ENCODE assay signal across 9 cellular contexts in genomic region chrX:65644621-65645287, GRCh38. TPM values are rescaled to one million over a fixed set of nuclear protein-coding genes. Genes with fewer than 3 reads are reported as not detected.
A peak's percentile ranks its signal among the peaks of the same experiment; 100 is the strongest.
DNase-seq lines count a peak whose midpoint lies in the region; ATAC-seq and TF ChIP-seq lines count a peak whose summit lies in the region.
"Had no signal": no experiment of that assay in that cellular context is flagged by ENCODE, and none has a peak within 500 bp of the region (broad histone marks: within the 10 kb centered on the region; RNA-seq: fewer than 3 reads in every experiment).

No MANE protein-coding gene starts in this region.

- TF ChIP-seq CTCF in CD14-positive monocyte (IDR thresholded peaks at IDR 0.05), result no peak

- H3K4me3 Mint-ChIP-seq in CD14-positive monocyte, result no peak overlapping the region

- no peak overlapping the region for H3K9ac ChIP-seq in Karpas-422 (ENCODE audit: low read length)

- H3K4me1 ChIP-seq in Karpas-422 (ENCODE audit: low read length), result no peaks in the 10 kb centered on the region

- H2AFZ ChIP-seq in Karpas-422 (ENCODE audit: low read length), result no peak overlapping the region

- no peaks in the 10 kb centered on the region for H3K27me3 ChIP-seq in Karpas-422 (ENCODE audit: low read length)

- H3K4me1 Mint-ChIP-seq in CD14-positive monocyte, result peaks cover 25% of the 10 kb centered on the region

- H3K36me3 Mint-ChIP-seq in CD14-positive monocyte, result no peaks in the 10 kb centered on the region
- H3K36me3 Mint-ChIP-seq: activated naive CD4-positive, alpha-beta T cell treated with anti-CD3 and anti-CD28 coated beads, Interleukin-2, amount 50 U/mL, for 72 hours had no signal

- peaks cover 0 to 2% (median 0%) of the 10 kb centered on the region in 7 donors for H3K9me3 Mint-ChIP-seq in CD14-positive monocyte
- H3K9me3 Mint-ChIP-seq: activated naive CD4-positive, alpha-beta T cell treated with anti-CD3 and anti-CD28 coated beads, Interleukin-2, amount 50 U/mL, for 72 hours had no signal

- no peaks in the 10 kb centered on the region for H3K79me2 ChIP-seq in Karpas-422 (ENCODE audit: low read length)

- peaks cover 0 to 41% (median 2%) of the 10 kb centered on the region in 3 donors for H3K27me3 Mint-ChIP-seq in CD14-positive monocyte (ENCODE audit: low read depth in 3 of 3)

- no peak overlapping the region for H3K4me2 ChIP-seq in Karpas-422 (ENCODE audit: low read depth, low read length, poor library complexity, severe bottlenecking)

- H3K9me3 ChIP-seq in Karpas-422 (ENCODE audit: low read length), result no peaks in the 10 kb centered on the region

- H3K27ac ChIP-seq in Karpas-422 (ENCODE audit: low read length), result no peak overlapping the region

- DNase-seq in CD14-positive monocyte (ENCODE audit: low spot score) (peak; percentile 55), NCI-H446 (lab: John Stamatoyannopoulos, UW) (peak; percentile 50 to 83), epidermal melanocyte (ENCODE audit: insufficient read length, low spot score) (peak; percentile 27), mucosa of gallbladder (ENCODE audit: low spot score) (peak; percentile 77), DMS153 (lab: John Stamatoyannopoulos, UW) (no peak), Karpas-422 (no peak), ecto neural progenitor cell (ENCODE audit: low spot score) (no peak)

- no peaks in the 10 kb centered on the region for H4K20me1 ChIP-seq in Karpas-422 (ENCODE audit: insufficient read depth, low read depth, low read length)

- H3K27ac Mint-ChIP-seq in CD14-positive monocyte, result peak overlapping the region in 5 of 7 donors; percentile 10 to 66 (median 28)

- no peaks in the 10 kb centered on the region for H3K9me2 ChIP-seq in Karpas-422 (replicated peaks; ENCODE audit: insufficient read depth, low read length)

- intact Hi-C loops in CD14-positive monocyte (cut with micrococcal nuclease), result no loop called here

- ATAC-seq in HG03025 (IDR thresholded peaks at IDR 0.05; ENCODE audit: low FRiP score, unreplicated experiment), result no peak

- H3K36me3 ChIP-seq in Karpas-422 (ENCODE audit: insufficient read depth, low read length), result no peaks in the 10 kb centered on the region

- H3K4me3 ChIP-seq in Karpas-422 (ENCODE audit: low read length), result no peak overlapping the region

RNA-seq across cellular contexts. Expression of gene MSN, which starts 22.7 kb away (rescaled TPM):
- polyA plus RNA-seq in CD14-positive monocyte, result 100 to 1,000 TPM; 691 to 888 TPM
- 138 TPM for total RNA-seq in mucosa of gallbladder
- 255 and 361 TPM in 2 replicates for total RNA-seq in Karpas-422 (2014; rRNA removed; shearing (Covaris generic); ENCODE audit: low replicate concordance)

Comparison
In these comparisons a context has a peak if more than half of its experiments do, and no peak if none do; other contexts are left out.
1. DNase-seq: peak in CD14-positive monocyte (single experiment), NCI-H446 (2 of 2), epidermal melanocyte (single experiment) and mucosa of gallbladder (single experiment); none in DMS153 (single experiment), Karpas-422 (single experiment) and ecto neural progenitor cell (single experiment).